9 cellular contexts compared by ENCODE assay signal in genomic region chr4:47032405-47033106, GRCh38. TPM values are rescaled to one million over a fixed set of nuclear protein-coding genes. Genes with fewer than 3 reads are reported as not detected.
DNase-seq lines count a peak whose midpoint lies in the region; ATAC-seq and TF ChIP-seq lines count a peak whose summit lies in the region.
"Had no signal": no experiment of that assay in that cellular context is flagged by ENCODE, and none has a peak within 500 bp of the region (broad histone marks: within the 10 kb centered on the region; RNA-seq: fewer than 3 reads in every experiment).

No MANE protein-coding gene starts in this region.

- no peaks in the 10 kb centered on the region for H3K9me3 ChIP-seq in fibroblast of lung (ENCODE audit: control insufficient read depth, insufficient read depth, low read depth, low read length)
- H3K9me3 ChIP-seq in thoracic aorta: no peaks in the 10 kb centered on the region

- H3K4me1 Mint-ChIP-seq in activated T-cell treated with anti-CD3 and anti-CD28 coated beads, Interleukin-2, amount 50 U/mL, for 24 hours (ENCODE audit: low read depth): peaks cover 19% of the 10 kb centered on the region

- no peaks in the 10 kb centered on the region for H4K20me1 ChIP-seq in fibroblast of lung (ENCODE audit: control insufficient read depth, extremely low read depth, insufficient read depth, low read length)

- peaks cover 56% of the 10 kb centered on the region for H3K27me3 Mint-ChIP-seq in activated T-cell treated with anti-CD3 and anti-CD28 coated beads, Interleukin-2, amount 50 U/mL, for 24 hours

- H3K36me3 ChIP-seq in fibroblast of lung (ENCODE audit: control insufficient read depth, insufficient read depth, low read length) (no peaks in the 10 kb centered on the region), thoracic aorta (no peaks in the 10 kb centered on the region)

- H3K27ac Mint-ChIP-seq in activated T-cell treated with anti-CD3 and anti-CD28 coated beads, Interleukin-2, amount 50 U/mL, for 24 hours: no peak overlapping the region

- no peak overlapping the region for H3K9ac ChIP-seq in fibroblast of lung (ENCODE audit: insufficient read depth, low read length)

- TF ChIP-seq CTCF in fibroblast of lung (conservative IDR thresholded peaks at IDR 0.05 in 1 of 2, IDR thresholded peaks at IDR 0.05 in 1 of 2; ENCODE audit: low read depth in 1 of 2, low read length in 2 of 2): peak; percentile 59 to 89
- TF ChIP-seq CTCF in thoracic aorta (IDR thresholded peaks at IDR 0.05): peak; percentile 47

- H3K36me3 Mint-ChIP-seq in activated T-cell treated with anti-CD3 and anti-CD28 coated beads, Interleukin-2, amount 50 U/mL, for 24 hours (ENCODE audit: low read depth): no peaks in the 10 kb centered on the region

- peak overlapping the region; percentile 58 for H2AFZ ChIP-seq in fibroblast of lung (ENCODE audit: low read length)

- peaks cover 4% of the 10 kb centered on the region for H3K27me3 ChIP-seq in fibroblast of lung (ENCODE audit: control insufficient read depth, insufficient read depth, low read length)
- H3K27me3 ChIP-seq in thoracic aorta (replicated peaks; ENCODE audit: insufficient read depth): no peaks in the 10 kb centered on the region

- peak overlapping the region; percentile 38 to 84 (median 50) for H3K4me3 ChIP-seq in fibroblast of lung (replicated peaks in 1 of 4; ENCODE audit: control extremely low read depth in 1 of 4, insufficient read depth in 1 of 4, low read depth in 3 of 4, low read length in 4 of 4)
- peak overlapping the region; percentile 65 for H3K4me3 ChIP-seq in thoracic aorta

- no peaks in the 10 kb centered on the region for H3K4me1 ChIP-seq in fibroblast of lung (ENCODE audit: control insufficient read depth, extremely low read depth, insufficient read depth, low read length)
- H3K4me1 ChIP-seq in thoracic aorta (ENCODE audit: control insufficient read depth in 1 of 2, low read depth in 2 of 2): peaks cover 5 to 12% of the 10 kb centered on the region in 2 donors

- peak overlapping the region; percentile 66 for H3K4me3 Mint-ChIP-seq in activated T-cell treated with anti-CD3 and anti-CD28 coated beads, Interleukin-2, amount 50 U/mL, for 24 hours

- H3K79me2 ChIP-seq in fibroblast of lung (ENCODE audit: control insufficient read depth, insufficient read depth, low read length): no peaks in the 10 kb centered on the region

- H3K27ac ChIP-seq in fibroblast of lung (ENCODE audit: insufficient read depth, low read length) (no peak overlapping the region), thoracic aorta (no peak overlapping the region)

- H3K9me3 Mint-ChIP-seq in activated T-cell treated with anti-CD3 and anti-CD28 coated beads, Interleukin-2, amount 50 U/mL, for 24 hours: no peaks in the 10 kb centered on the region

- DNase-seq in AG08396 (ENCODE audit: low spot score) (peak; percentile 66), NCI-H446 (lab: John Stamatoyannopoulos, UW) (peak; percentile 40 to 78), fibroblast of lung (ENCODE audit: low read depth in 2 of 2) (peak; percentile 56 to 70), myocyte (ENCODE audit: low read depth) (peak; percentile 59), thoracic aorta (ENCODE audit: low spot score) (no peak)
- DNase-seq in activated T-cell treated with anti-CD3 and anti-CD28 coated beads, Interleukin-2, amount 50 U/mL, for 24 hours: peak; percentile 69

- peak overlapping the region; percentile 73 for H3K4me2 ChIP-seq in fibroblast of lung (ENCODE audit: extremely low read depth, insufficient read depth, low read length)

- ATAC-seq in GM18519 (IDR thresholded peaks at IDR 0.05; ENCODE audit: low FRiP score, unreplicated experiment) (peak; percentile 71), HG03025 (IDR thresholded peaks at IDR 0.05; ENCODE audit: low FRiP score, unreplicated experiment) (peak; percentile 90), thoracic aorta (ENCODE audit: insufficient number of reproducible peaks, low FRiP score, low read depth) (no peak)

RNA-seq across cellular contexts. Expression of gene GABRB1, which starts 1.2 kb away (rescaled TPM):
- 0.17 TPM in 1 of 2 replicates, not detected in the other for total RNA-seq in fibroblast of lung
- polyA plus RNA-seq in fibroblast of lung: 0.05 and 0.23 TPM in 2 replicates
- polyA plus RNA-seq in fibroblast of lung (2012): 0.16 TPM in 1 of 2 replicates, not detected in the other
- polyA minus RNA-seq in fibroblast of lung (ENCODE audit: low replicate concordance): 5.9 TPM in 1 of 2 replicates, not detected in the other
- total RNA-seq in myocyte: not detected in 2 replicates
- not detected for polyA plus RNA-seq in myocyte (2012)
- not detected for total RNA-seq in thoracic aorta
- total RNA-seq: RPMI7951 had no signal

RNA-seq across cellular contexts. Expression of gene GABRA4, which starts 39.2 kb away (rescaled TPM):
- not detected in 2 replicates for total RNA-seq in fibroblast of lung
- not detected in 2 replicates for polyA plus RNA-seq in fibroblast of lung
- not detected in 2 replicates for polyA plus RNA-seq in fibroblast of lung (2012)
- polyA minus RNA-seq in fibroblast of lung (ENCODE audit: low replicate concordance): not detected in 2 replicates
- not detected in 2 replicates for total RNA-seq in myocyte
- polyA plus RNA-seq in myocyte (2012): not detected
- total RNA-seq in thoracic aorta: under 1 TPM in 1 of 2 donors, not detected in 1; 0.14 TPM
- total RNA-seq: RPMI7951 had no signal
